ENCODE assay signal across 19 cellular contexts in the genomic region with DNA sequence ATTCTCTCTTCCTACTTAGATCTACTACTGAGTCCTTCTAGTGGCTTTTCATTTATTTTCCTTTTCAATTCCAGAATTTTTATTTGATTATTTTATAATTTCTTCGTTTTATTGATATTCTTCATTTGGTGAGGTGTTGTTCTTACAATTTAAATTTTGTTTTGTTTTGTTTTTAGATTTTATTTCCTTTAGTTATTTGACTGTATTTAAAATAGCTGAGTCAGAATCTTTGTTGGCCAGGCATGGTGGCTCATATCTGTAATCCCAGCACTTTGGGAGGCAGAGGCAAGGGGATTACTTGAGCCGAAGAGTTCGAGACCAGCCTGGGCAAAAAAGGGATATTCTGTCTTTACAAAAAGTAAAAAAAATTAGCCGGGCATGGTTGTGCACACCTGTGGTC. TPM values are rescaled to one million over a fixed set of nuclear protein-coding genes. Genes with fewer than 3 reads are reported as not detected.
DNase-seq lines count a peak whose midpoint lies in the region; ATAC-seq, FAIRE-seq and TF ChIP-seq lines count a peak whose summit lies in the region.
"Had no signal": no experiment of that assay in that cellular context is flagged by ENCODE, and none has a peak within 500 bp of the region (broad histone marks: within the 10 kb centered on the region; RNA-seq: fewer than 3 reads in every experiment).

No MANE protein-coding gene starts in this region.

- H3K27me3 ChIP-seq in BLaER1 (no peaks in the 10 kb centered on the region), K562 (ENCODE audit: control insufficient read depth in 2 of 2, insufficient read depth in 2 of 2, low read length in 2 of 2) (no peaks in the 10 kb centered on the region)

- DNase-seq in activated T-cell treated with anti-CD3 and anti-CD28 coated beads, Interleukin-2, amount 50 U/mL, for 72 hours: no peak
- DNase-seq in activated T-cell treated with anti-CD3 and anti-CD28 coated beads, Interleukin-2, amount 50 U/mL, for 1 hour: no peak
- DNase-seq in K562 (ENCODE audit: extremely low read depth in 1 of 4, low spot score in 3 of 4): no peak
- DNase-seq in activated T-helper 2 cell treated with anti-CD3 and anti-CD28 coated beads, Interferon-gamma antibody, Interleukin-2, Interleukin-4, amounts not matched to agents 10 μg/mL and 5 μg/mL and 100 μg/mL, durations not matched to agents 14 hours and 24 hours and 36 hours (ENCODE audit: low spot score): no peak
- DNase-seq: Caco-2; CD4-positive, CD25-positive, alpha-beta regulatory T cell; CD8-positive, alpha-beta T cell; DMS153; DND-41; GOT3; HFFc6 had no signal

- H3K9me3 ChIP-seq in BLaER1 (peaks cover 31% of the 10 kb centered on the region), K562 (replicated peaks; ENCODE audit: control insufficient read depth, insufficient read depth, low read depth, low read length) (no peaks in the 10 kb centered on the region)
- H3K9me3 ChIP-seq: Caco-2, HAP-1 had no signal

- H3K27ac ChIP-seq in BLaER1 (no peak overlapping the region), K562 (ENCODE audit: extremely low read depth, low read depth, low read length) (peak overlapping the region; percentile 3; the same call in 1 of the 3 replicates)
- H3K27ac ChIP-seq: 22Rv1, C4-2B had no signal

- intact Hi-C loops in K562 (cut with micrococcal nuclease): no loop called here
- intact Hi-C loops in activated T-helper 2 cell treated with anti-CD3 and anti-CD28 coated beads, Interferon-gamma antibody, Interleukin-2, Interleukin-4, amounts not matched to agents 10 μg/mL and 5 μg/mL and 100 μg/mL, durations not matched to agents 14 hours and 24 hours and 36 hours (cut with micrococcal nuclease): no loop called here

- H3K4me1 ChIP-seq in BLaER1 (peaks cover 23% of the 10 kb centered on the region), K562 (replicated peaks in 1 of 2; ENCODE audit: control insufficient read depth in 2 of 2, insufficient read depth in 2 of 2, low read length in 2 of 2) (no peaks in the 10 kb centered on the region)
- H3K4me1 ChIP-seq: Caco-2, HAP-1 had no signal

- H3K4me3 Mint-ChIP-seq in activated T-cell treated with anti-CD3 and anti-CD28 coated beads, Interleukin-2, amount 50 U/mL, for 72 hours: no peak overlapping the region
- H3K4me3 Mint-ChIP-seq in activated T-helper 2 cell treated with anti-CD3 and anti-CD28 coated beads, Interferon-gamma antibody, Interleukin-2, Interleukin-4, amounts not matched to agents 10 μg/mL and 5 μg/mL and 100 μg/mL, durations not matched to agents 14 hours and 24 hours and 36 hours (ENCODE audit: low read depth): no peak overlapping the region
- H3K4me3 Mint-ChIP-seq: CD4-positive, CD25-positive, alpha-beta regulatory T cell; CD8-positive, alpha-beta T cell; HFFc6 had no signal

- no peaks in the 10 kb centered on the region for H3K9me3 Mint-ChIP-seq in activated T-cell treated with anti-CD3 and anti-CD28 coated beads, Interleukin-2, amount 50 U/mL, for 72 hours
- H3K9me3 Mint-ChIP-seq in activated T-helper 2 cell treated with anti-CD3 and anti-CD28 coated beads, Interferon-gamma antibody, Interleukin-2, Interleukin-4, amounts not matched to agents 10 μg/mL and 5 μg/mL and 100 μg/mL, durations not matched to agents 14 hours and 24 hours and 36 hours: no peaks in the 10 kb centered on the region
- H3K9me3 Mint-ChIP-seq: CD4-positive, CD25-positive, alpha-beta regulatory T cell; CD8-positive, alpha-beta T cell; HFFc6 had no signal

- H3K27ac Mint-ChIP-seq in activated T-cell treated with anti-CD3 and anti-CD28 coated beads, Interleukin-2, amount 50 U/mL, for 72 hours: peak overlapping the region; percentile 38
- H3K27ac Mint-ChIP-seq in activated T-helper 2 cell treated with anti-CD3 and anti-CD28 coated beads, Interferon-gamma antibody, Interleukin-2, Interleukin-4, amounts not matched to agents 10 μg/mL and 5 μg/mL and 100 μg/mL, durations not matched to agents 14 hours and 24 hours and 36 hours: no peak overlapping the region
- H3K27ac Mint-ChIP-seq: CD8-positive, alpha-beta T cell; HFFc6 had no signal

- H4K20me1 ChIP-seq in BLaER1: peaks cover 15% of the 10 kb centered on the region; the same call in 1 of the 2 replicates
- no peaks in the 10 kb centered on the region for H4K20me1 ChIP-seq in K562 (replicated peaks; ENCODE audit: control insufficient read depth, insufficient read depth, low read length)

- TF ChIP-seq POLR2A in K562 (conservative IDR thresholded peaks at IDR 0.05): no peak

- in situ Hi-C loops in K562 (cut with MboI): no loop called here

- no peak overlapping the region for H2AFZ ChIP-seq in K562 (ENCODE audit: low read depth, low read length)

- FAIRE-seq in K562 (lab: Jason Lieb, UNC): no peak
- FAIRE-seq: G401.6, GM12892, H54 had no signal

- CTCF ChIA-PET in K562 (lab: Yijun Ruan, JAX; ENCODE audit: low intra/inter-chr PET ratio): no interaction called here

- no TSS peak for BruUV-seq in K562 (replicated peaks; lab: Mats Ljungman, UMichigan)

- peaks cover 0 to 2% of the 10 kb centered on the region in 2 donors for H3K36me3 Mint-ChIP-seq in activated T-cell treated with anti-CD3 and anti-CD28 coated beads, Interleukin-2, amount 50 U/mL, for 72 hours (ENCODE audit: insufficient read depth in 2 of 2)
- H3K36me3 Mint-ChIP-seq in activated T-helper 2 cell treated with anti-CD3 and anti-CD28 coated beads, Interferon-gamma antibody, Interleukin-2, Interleukin-4, amounts not matched to agents 10 μg/mL and 5 μg/mL and 100 μg/mL, durations not matched to agents 14 hours and 24 hours and 36 hours (ENCODE audit: low read depth): peaks cover 19% of the 10 kb centered on the region

- H3K4me3 ChIP-seq in BLaER1 (no peak overlapping the region), K562 (no peak overlapping the region)
- H3K4me3 ChIP-seq: HAP-1 had no signal

- TF ChIP-seq EP300 in K562 (IDR thresholded peaks at IDR 0.05; ENCODE audit: low read length): no peak

- H3K27me3 Mint-ChIP-seq in activated T-cell treated with anti-CD3 and anti-CD28 coated beads, Interleukin-2, amount 50 U/mL, for 72 hours (ENCODE audit: low read depth): no peaks in the 10 kb centered on the region
- H3K27me3 Mint-ChIP-seq in activated T-helper 2 cell treated with anti-CD3 and anti-CD28 coated beads, Interferon-gamma antibody, Interleukin-2, Interleukin-4, amounts not matched to agents 10 μg/mL and 5 μg/mL and 100 μg/mL, durations not matched to agents 14 hours and 24 hours and 36 hours (ENCODE audit: low read depth): no peaks in the 10 kb centered on the region
- H3K27me3 Mint-ChIP-seq: CD4-positive, CD25-positive, alpha-beta regulatory T cell had no signal

- 66% methylated on average over 4 of the region's 4 CpGs for WGBS in K562 (ENCODE audit: insufficient coverage, low coverage, missing lambda C conversion rate)

- TF ChIP-seq RAD21 in K562 (CRISPR knock-in tag; conservative IDR thresholded peaks at IDR 0.05 in 1 of 2, IDR thresholded peaks at IDR 0.05 in 1 of 2): no peak

- no peak overlapping the region for H3K9ac ChIP-seq in BLaER1
- H3K9ac ChIP-seq in K562 (ENCODE audit: insufficient read depth in 1 of 2, low read depth in 2 of 2, low read length in 2 of 2): 0 out of 4 replicates have a peak overlapping the region, but pooled peaks of 1 of the 2 experiments have one; percentile 8

- peaks cover 6% of the 10 kb centered on the region for H3K79me2 ChIP-seq in K562 (ENCODE audit: control insufficient read depth, insufficient read depth, low read length)

- H3K9me1 ChIP-seq in K562 (ENCODE audit: control insufficient read depth, insufficient read depth, low read length): no peaks in the 10 kb centered on the region

- ATAC-seq in activated T-cell treated with anti-CD3 and anti-CD28 coated beads, Interleukin-2, amount 50 U/mL, for 72 hours (replicated peaks in 1 of 2): no peak
- ATAC-seq in K562: no peak
- no peak for ATAC-seq in HG02571 (IDR thresholded peaks at IDR 0.05; ENCODE audit: unreplicated experiment)
- ATAC-seq: CD8-positive, alpha-beta T cell had no signal

- H3K36me3 ChIP-seq in BLaER1 (peaks cover 77% of the 10 kb centered on the region), K562 (ENCODE audit: control insufficient read depth, insufficient read depth, low read length) (peaks cover 21% of the 10 kb centered on the region)
- H3K36me3 ChIP-seq: HAP-1 had no signal

- no peaks in the 10 kb centered on the region for H3K4me1 Mint-ChIP-seq in activated T-cell treated with anti-CD3 and anti-CD28 coated beads, Interleukin-2, amount 50 U/mL, for 72 hours (ENCODE audit: low read depth)
- H3K4me1 Mint-ChIP-seq in activated T-helper 2 cell treated with anti-CD3 and anti-CD28 coated beads, Interferon-gamma antibody, Interleukin-2, Interleukin-4, amounts not matched to agents 10 μg/mL and 5 μg/mL and 100 μg/mL, durations not matched to agents 14 hours and 24 hours and 36 hours (ENCODE audit: low read depth): no peaks in the 10 kb centered on the region

- POLR2A ChIA-PET in K562 (lab: Yijun Ruan, JAX): no interaction called here

- TF ChIP-seq CTCF in K562 (IDR thresholded peaks at IDR 0.05 in 2 of 3, conservative IDR thresholded peaks at IDR 0.05 in 1 of 3; ENCODE audit: insufficient read depth in 2 of 3, low read depth in 1 of 3, low read length in 3 of 3): no peak

- peak overlapping the region; percentile 37; the same call in 1 of the 2 replicates for H3K4me2 ChIP-seq in BLaER1
- H3K4me2 ChIP-seq in K562 (ENCODE audit: insufficient read depth, low read length): no peak overlapping the region

RNA-seq across cellular contexts. Expression of gene AKAP9, which starts 36.1 kb away (rescaled TPM):
- 10 to 100 TPM; 31.5 to 33.4 TPM for total RNA-seq in activated T-cell treated with anti-CD3 and anti-CD28 coated beads, Interleukin-2, amount 50 U/mL, for 72 hours
- 39.3 and 248 TPM in 2 replicates for total RNA-seq in K562 (2011; cell fraction: chromatin; rRNA removed; ENCODE audit: low replicate concordance)
- 24.2 and 41.6 TPM in 2 replicates for total RNA-seq in K562 (2011; cell fraction: nucleolus; rRNA removed)
- 70.0 and 117 TPM in 2 replicates for total RNA-seq in K562 (2011; cell fraction: nucleoplasm; rRNA removed)
- total RNA-seq in K562 (2014; rRNA removed): 37.6 and 47.1 TPM in 2 replicates
- total RNA-seq in K562 (2014; rRNA removed; fragmentation: Illumina TruSeq; extraction: Trizol): 77.8 and 86.2 TPM in 2 replicates
- total RNA-seq in K562 (2015; rRNA removed; fragmentation: Illumina TruSeq; extraction: Trizol): 73.8 and 80.9 TPM in 2 replicates
- 35.0 and 40.1 TPM in 2 replicates for total RNA-seq in K562 (2021)
- polyA plus RNA-seq in K562 (2011; rRNA removed): 33.9 and 46.3 TPM in 2 replicates
- 5.1 and 10.2 TPM in 2 replicates for polyA plus RNA-seq in K562 (2011; cell fraction: cytosol; rRNA removed)
- polyA plus RNA-seq in K562 (2011; cell fraction: nucleus; rRNA removed): 40.4 and 47.0 TPM in 2 replicates
- polyA plus RNA-seq in K562 (2012): 22.3 and 29.2 TPM in 2 replicates
- 31.6 and 36.1 TPM in 2 replicates for polyA plus RNA-seq in K562 (2014; fragmentation: Illumina TruSeq; extraction: Trizol)
- 10 to 100 TPM; 25.5 to 49.4 TPM for polyA plus RNA-seq in K562 (2014; fragmentation: Nextera tagmentation; extraction: Ambion mirVana)
- polyA plus RNA-seq in K562 (2014; rRNA removed): 28.2 TPM in 2 replicates
- polyA minus RNA-seq in K562 (2011; rRNA and poly(A)+ RNA removed): 92.9 and 93.0 TPM in 2 replicates
- polyA minus RNA-seq in K562 (2011; cell fraction: cytosol; rRNA and poly(A)+ RNA removed): 25.8 and 26.6 TPM in 2 replicates
- polyA minus RNA-seq in K562 (2011; cell fraction: nucleus; rRNA and poly(A)+ RNA removed): 71.4 and 126 TPM in 2 replicates
- 36.2 and 38.3 TPM in 2 replicates for total RNA-seq in activated T-helper 2 cell treated with anti-CD3 and anti-CD28 coated beads, Interferon-gamma antibody, Interleukin-2, Interleukin-4, amounts not matched to agents 10 μg/mL and 5 μg/mL and 100 μg/mL, durations not matched to agents 14 hours and 24 hours and 36 hours
